Comparison of ENCODE assay signal across 32 cellular contexts in genomic region chr1:73218995-73219546, GRCh38.
"Had no signal": no experiment of that assay in that cellular context is flagged by ENCODE, and none has a peak within 500 bp of the region (broad histone marks: within the 10 kb centered on the region; RNA-seq: fewer than 3 reads in every experiment).

No MANE protein-coding gene starts in this region.

- H3K4me1 ChIP-seq: adrenal gland, ascending aorta, body of pancreas, breast epithelium had no signal

- H3K4me3 ChIP-seq: adrenal gland, ascending aorta, body of pancreas, breast epithelium, cardiac muscle cell had no signal

- DNase-seq: activated effector memory CD4-positive, alpha-beta T cell treated with anti-CD3 and anti-CD28 coated beads, Interleukin-2, amount 50 U/mL, for 16 hours; activated effector memory CD4-positive, alpha-beta T cell treated with Interleukin-2 at 50 U/mL for 16 hours; activated gamma-delta T cell; activated gamma-delta T cell treated with Interleukin-2 at 50 U/mL for 16 hours; activated naive CD4-positive, alpha-beta T cell; activated naive CD4-positive, alpha-beta T cell treated with anti-CD3 and anti-CD28 coated beads for 36 hours; activated naive CD4-positive, alpha-beta T cell treated with anti-CD3 and anti-CD28 coated beads, Interleukin-2, amount 10 ng/mL, durations not matched to agents 7 days and 5 days; activated naive CD4-positive, alpha-beta T cell treated with anti-CD3 and anti-CD28 coated beads, Interleukin-2, amount 50 U/mL, for 16 hours; activated naive CD4-positive, alpha-beta T cell treated with Interleukin-2 at 50 U/mL for 16 hours; activated naive CD8-positive, alpha-beta T cell treated with anti-CD3 and anti-CD28 coated beads for 36 hours; activated naive CD8-positive, alpha-beta T cell treated with anti-CD3 and anti-CD28 coated beads, Interleukin-2, amount 10 ng/mL, durations not matched to agents 7 days and 5 days; activated naive CD8-positive, alpha-beta T cell treated with anti-CD3 and anti-CD28 coated beads, Interleukin-2, amount 50 U/mL, for 24 hours; activated T-cell treated with anti-CD3 and anti-CD28 coated beads, Interleukin-2, amount 50 U/mL, for 1 hour; activated T-cell treated with anti-CD3 and anti-CD28 coated beads, Interleukin-2, amount 50 U/mL, for 24 hours; activated T-cell treated with anti-CD3 and anti-CD28 coated beads, Interleukin-2, amount 50 U/mL, for 4 hours; activated T-cell treated with anti-CD3 and anti-CD28 coated beads, Interleukin-2, amount 50 U/mL, for 48 hours; activated T-cell treated with anti-CD3 and anti-CD28 coated beads, Interleukin-2, amount 50 U/mL, for 72 hours; adrenal gland; amniotic stem cell; amygdala; anterior cingulate cortex; aorta; body of pancreas; brain microvascular endothelial cell; caudate nucleus; central memory CD4-positive, alpha-beta T cell; cerebellar nuclear complex had no signal

- H3K9me3 ChIP-seq: adrenal gland, body of pancreas had no signal

- H3K27ac ChIP-seq: adrenal gland, ascending aorta, body of pancreas, brain microvascular endothelial cell, breast epithelium, cardiac muscle cell had no signal

- ATAC-seq: activated naive CD4-positive, alpha-beta T cell treated with anti-CD3 and anti-CD28 coated beads, Interleukin-2, amount 50 U/mL, for 72 hours; activated naive CD8-positive, alpha-beta T cell treated with anti-CD3 and anti-CD28 coated beads, Interleukin-2, amount 50 U/mL, for 24 hours; activated T-cell treated with anti-CD3 and anti-CD28 coated beads, Interleukin-2, amount 50 U/mL, for 4 hours; activated T-cell treated with anti-CD3 and anti-CD28 coated beads, Interleukin-2, amount 50 U/mL, for 72 hours; activated T-helper 17 cell treated with anti-CD3 and anti-CD28 coated beads, Interleukin-2, amount 50 U/mL, for 72 hours; body of pancreas had no signal

- H3K27me3 ChIP-seq: adrenal gland, ascending aorta, body of pancreas, brain microvascular endothelial cell, breast epithelium had no signal

- H3K36me3 ChIP-seq: adrenal gland, ascending aorta, brain microvascular endothelial cell, breast epithelium, cardiac muscle cell had no signal
